In genomic region chr11:61411589-61411988, GRCh38 we compare ENCODE assay signal across 16 cellular contexts. TPM values are rescaled to one million over a fixed set of nuclear protein-coding genes. Genes with fewer than 3 reads are reported as not detected.
A peak's percentile ranks its signal among the peaks of the same experiment; 100 is the strongest.
DNase-seq lines count a peak whose midpoint lies in the region; ATAC-seq and TF ChIP-seq lines count a peak whose summit lies in the region.
"Had no signal": no experiment of that assay in that cellular context is flagged by ENCODE, and none has a peak within 500 bp of the region (broad histone marks: within the 10 kb centered on the region; RNA-seq: fewer than 3 reads in every experiment).

No MANE protein-coding gene starts in this region.

- no peak overlapping the region for H3K4me3 ChIP-seq in neutrophil (ENCODE audit: low read depth in 1 of 2, low read length in 1 of 2)

- H3K27me3 ChIP-seq in neutrophil: no peaks in the 10 kb centered on the region

- no peaks in the 10 kb centered on the region for H3K9me3 Mint-ChIP-seq in activated T-helper 17 cell treated with anti-CD3 and anti-CD28 coated beads, Interleukin-2, amount 50 U/mL, for 72 hours

- H3K9me3 ChIP-seq in neutrophil: no peaks in the 10 kb centered on the region
- H3K9me3 ChIP-seq: Caco-2 had no signal

- no peak for ATAC-seq in activated T-helper 17 cell treated with anti-CD3 and anti-CD28 coated beads, Interleukin-2, amount 50 U/mL, for 72 hours (replicated peaks)
- ATAC-seq: SK-N-SH treated with all-trans-retinoic acid at 6 μM for 48 hours had no signal

- TF ChIP-seq CTCF in neutrophil (IDR thresholded peaks at IDR 0.05): no peak

- H3K4me1 ChIP-seq in neutrophil (ENCODE audit: control insufficient read depth in 1 of 2, insufficient read depth in 1 of 2, low read depth in 1 of 2, low read length in 1 of 2): peaks cover 18 to 21% of the 10 kb centered on the region in 2 experiments
- H3K4me1 ChIP-seq: Caco-2 had no signal

- no peaks in the 10 kb centered on the region for H3K27me3 Mint-ChIP-seq in activated T-helper 17 cell treated with anti-CD3 and anti-CD28 coated beads, Interleukin-2, amount 50 U/mL, for 72 hours

- H3K4me3 Mint-ChIP-seq in activated T-helper 17 cell treated with anti-CD3 and anti-CD28 coated beads, Interleukin-2, amount 50 U/mL, for 72 hours: no peak overlapping the region

- H3K27ac ChIP-seq in neutrophil: peak overlapping the region; percentile 3

- H3K4me1 Mint-ChIP-seq in activated T-helper 17 cell treated with anti-CD3 and anti-CD28 coated beads, Interleukin-2, amount 50 U/mL, for 72 hours: peaks cover 4% of the 10 kb centered on the region

- H3K36me3 ChIP-seq in neutrophil: peaks cover 99% of the 10 kb centered on the region

- DNase-seq in Kasumi-1 (lab: John Stamatoyannopoulos, UW): no peak
- DNase-seq: ACHN, AML-193, Caco-2, DMS153, KG1, NCI-H1436, NCI-H2029, NCI-H2171, NCI-H446, NCI-H69, OCI-M1, SHP77 treated with DMSO at 0.1 percent for 48 hours had no signal

- peaks cover 100% of the 10 kb centered on the region for H3K36me3 Mint-ChIP-seq in activated T-helper 17 cell treated with anti-CD3 and anti-CD28 coated beads, Interleukin-2, amount 50 U/mL, for 72 hours (ENCODE audit: low read depth)

- H3K27ac Mint-ChIP-seq in activated T-helper 17 cell treated with anti-CD3 and anti-CD28 coated beads, Interleukin-2, amount 50 U/mL, for 72 hours: peak overlapping the region; percentile 46

RNA-seq across cellular contexts. Expression of gene CPSF7, which starts 18.2 kb away (rescaled TPM):
- 100 to 1,000 TPM in 1 of 2 donors, 10 to 100 TPM in 1; 98.1 to 114 TPM for total RNA-seq in activated T-helper 17 cell treated with anti-CD3 and anti-CD28 coated beads, Interleukin-2, amount 50 U/mL, for 72 hours

RNA-seq across cellular contexts. Expression of gene SDHAF2, which starts 18.3 kb away (rescaled TPM):
- 10 to 100 TPM; 36.9 to 45.5 TPM for total RNA-seq in activated T-helper 17 cell treated with anti-CD3 and anti-CD28 coated beads, Interleukin-2, amount 50 U/mL, for 72 hours

RNA-seq across cellular contexts. Expression of gene TMEM216, which starts 19.2 kb away (rescaled TPM):
- 10 to 100 TPM; 12.1 to 12.8 TPM for total RNA-seq in activated T-helper 17 cell treated with anti-CD3 and anti-CD28 coated beads, Interleukin-2, amount 50 U/mL, for 72 hours

RNA-seq across cellular contexts. Expression of gene TMEM138, which starts 49.4 kb away (rescaled TPM):
- 10 to 100 TPM; 30.6 to 47.9 TPM for total RNA-seq in activated T-helper 17 cell treated with anti-CD3 and anti-CD28 coated beads, Interleukin-2, amount 50 U/mL, for 72 hours

RNA-seq across cellular contexts. Expression of gene CYB561A3, which starts 49.9 kb away (rescaled TPM):
- 10 to 100 TPM; 46.5 to 62.3 TPM for total RNA-seq in activated T-helper 17 cell treated with anti-CD3 and anti-CD28 coated beads, Interleukin-2, amount 50 U/mL, for 72 hours
